8 cellular contexts compared by ENCODE assay signal in genomic region chr11:119320593-119321524, GRCh38. TPM values are rescaled to one million over a fixed set of nuclear protein-coding genes. Genes with fewer than 3 reads are reported as not detected.
A peak's percentile ranks its signal among the peaks of the same experiment; 100 is the strongest.
DNase-seq lines count a peak whose midpoint lies in the region; ATAC-seq and TF ChIP-seq lines count a peak whose summit lies in the region.

No MANE protein-coding gene starts in this region.

- peak overlapping the region; percentile 60 for H3K27ac ChIP-seq in CD4-positive, alpha-beta memory T cell (ENCODE audit: low read depth, low read length)
- H3K27ac ChIP-seq in fibroblast of lung (ENCODE audit: insufficient read depth, low read length) (peak overlapping the region; percentile 66), uterus (peak overlapping the region; percentile 93 to 94)
- peak overlapping the region; percentile 70 for H3K27ac ChIP-seq in naive thymus-derived CD4-positive, alpha-beta T cell (ENCODE audit: low read depth, low read length)

- peaks cover 0 to 6% of the 10 kb centered on the region in 2 donors for H3K27me3 Mint-ChIP-seq in CD4-positive, alpha-beta memory T cell
- H3K27me3 Mint-ChIP-seq in activated T-cell treated with anti-CD3 and anti-CD28 coated beads, Interleukin-2, amount 50 U/mL, for 4 hours (ENCODE audit: low read depth) = peaks cover 10% of the 10 kb centered on the region
- H3K27me3 Mint-ChIP-seq in naive thymus-derived CD4-positive, alpha-beta T cell = peaks cover 5 to 36% (median 12%) of the 10 kb centered on the region in 5 donors

- peaks cover 17 to 44% (median 29%) of the 10 kb centered on the region in 4 donors for H3K4me1 Mint-ChIP-seq in CD4-positive, alpha-beta memory T cell
- peaks cover 22% of the 10 kb centered on the region for H3K4me1 Mint-ChIP-seq in activated T-cell treated with anti-CD3 and anti-CD28 coated beads, Interleukin-2, amount 50 U/mL, for 4 hours (ENCODE audit: low read depth)
- peaks cover 11 to 37% (median 27%) of the 10 kb centered on the region in 7 donors for H3K4me1 Mint-ChIP-seq in naive thymus-derived CD4-positive, alpha-beta T cell

- no peaks in the 10 kb centered on the region for H3K36me3 ChIP-seq in CD4-positive, alpha-beta memory T cell (ENCODE audit: insufficient read depth, low read length)
- no peaks in the 10 kb centered on the region for H3K36me3 ChIP-seq in fibroblast of lung (ENCODE audit: control insufficient read depth, insufficient read depth, low read length)
- H3K36me3 ChIP-seq in naive thymus-derived CD4-positive, alpha-beta T cell (ENCODE audit: control insufficient read depth in 2 of 3, insufficient read depth in 3 of 3, low read length in 3 of 3) = no peaks in the 10 kb centered on the region
- H3K36me3 ChIP-seq in uterus = no peaks in the 10 kb centered on the region

- DNase-seq in CD4-positive, alpha-beta memory T cell = peak in 4 of 5 donors; percentile 49 to 59 (median 54)
- peak; percentile 60 for DNase-seq in HuH-7.5 (ENCODE audit: low spot score)
- peak; percentile 30 for DNase-seq in activated T-cell treated with anti-CD3 and anti-CD28 coated beads, Interleukin-2, amount 50 U/mL, for 4 hours
- DNase-seq in fibroblast of lung (ENCODE audit: low read depth in 2 of 2) = peak; percentile 61 to 74
- peak; percentile 35 to 69 (median 55) for DNase-seq in naive thymus-derived CD4-positive, alpha-beta T cell
- DNase-seq in uterus = peak; percentile 72 to 81
- DNase-seq in NCI-H1436 (lab: John Stamatoyannopoulos, UW) = no peak

- intact Hi-C loops in CD4-positive, alpha-beta memory T cell (cut with micrococcal nuclease) = loop anchor here (1.0 to 5.0 kb wide), 3 partner anchors 13 to 219 kb away; partner anchors contain the start of genes DPAGT1 and RNF26
- intact Hi-C loops in naive thymus-derived CD4-positive, alpha-beta T cell (cut with micrococcal nuclease) = loop anchor here (1.0 to 5.0 kb wide), 10 partner anchors 13 to 304 kb away; partner anchors contain the start of genes CBL (in 2 of the 2), RNF26 (in 2 of the 2), HINFP (in 1 of the 2) and NLRX1 (in 1 of the 2)
- intact Hi-C loops in uterus (cut with DNase I; ENCODE audit: low total_unique reads) = loop anchor here (5.0 kb wide), 1 partner anchor 114 kb away; the partner anchor contains the start of gene CBL

- peak overlapping the region; percentile 61 to 62 for H3K4me3 ChIP-seq in CD4-positive, alpha-beta memory T cell (ENCODE audit: low read length in 2 of 2)
- H3K4me3 ChIP-seq in fibroblast of lung (replicated peaks in 1 of 4; ENCODE audit: control extremely low read depth in 1 of 4, insufficient read depth in 1 of 4, low read depth in 3 of 4, low read length in 4 of 4) (peak overlapping the region in 3 of 4 experiments; percentile 10 to 49 (median 24)), uterus (peak overlapping the region; percentile 37 to 40)
- H3K4me3 ChIP-seq in naive thymus-derived CD4-positive, alpha-beta T cell (ENCODE audit: low read length) = peak overlapping the region; percentile 82

- H3K4me1 ChIP-seq in CD4-positive, alpha-beta memory T cell (ENCODE audit: insufficient read depth, low read length) = peaks cover 53% of the 10 kb centered on the region
- H3K4me1 ChIP-seq in fibroblast of lung (ENCODE audit: control insufficient read depth, extremely low read depth, insufficient read depth, low read length) (peaks cover 24% of the 10 kb centered on the region), uterus (peaks cover 0 to 6% of the 10 kb centered on the region in 2 donors)
- H3K4me1 ChIP-seq in naive thymus-derived CD4-positive, alpha-beta T cell (ENCODE audit: control insufficient read depth in 2 of 2, insufficient read depth in 2 of 2, low read length in 2 of 2) = peaks cover 3 to 8% of the 10 kb centered on the region in 2 donors

- no peaks in the 10 kb centered on the region for H3K36me3 Mint-ChIP-seq in CD4-positive, alpha-beta memory T cell
- no peaks in the 10 kb centered on the region for H3K36me3 Mint-ChIP-seq in activated T-cell treated with anti-CD3 and anti-CD28 coated beads, Interleukin-2, amount 50 U/mL, for 4 hours (ENCODE audit: insufficient read depth)
- H3K36me3 Mint-ChIP-seq in naive thymus-derived CD4-positive, alpha-beta T cell = no peaks in the 10 kb centered on the region

- H3K9me3 Mint-ChIP-seq in CD4-positive, alpha-beta memory T cell = no peaks in the 10 kb centered on the region
- H3K9me3 Mint-ChIP-seq in activated T-cell treated with anti-CD3 and anti-CD28 coated beads, Interleukin-2, amount 50 U/mL, for 4 hours = no peaks in the 10 kb centered on the region
- no peaks in the 10 kb centered on the region for H3K9me3 Mint-ChIP-seq in naive thymus-derived CD4-positive, alpha-beta T cell

- H3K9ac ChIP-seq in fibroblast of lung (ENCODE audit: insufficient read depth, low read length) = peak overlapping the region; percentile 57

- TF ChIP-seq POLR2A in uterus (IDR thresholded peaks at IDR 0.05) = peak; percentile 81

- H3K79me2 ChIP-seq in fibroblast of lung (ENCODE audit: control insufficient read depth, insufficient read depth, low read length) = no peaks in the 10 kb centered on the region

- H3K9me3 ChIP-seq in CD4-positive, alpha-beta memory T cell (ENCODE audit: control insufficient read depth in 1 of 2, low read length in 2 of 2) = no peaks in the 10 kb centered on the region
- H3K9me3 ChIP-seq in fibroblast of lung (ENCODE audit: control insufficient read depth, insufficient read depth, low read depth, low read length) (no peaks in the 10 kb centered on the region), uterus (no peaks in the 10 kb centered on the region)
- H3K9me3 ChIP-seq in naive thymus-derived CD4-positive, alpha-beta T cell (ENCODE audit: control insufficient read depth in 2 of 3, low read length in 3 of 3) = no peaks in the 10 kb centered on the region

- H3K4me3 Mint-ChIP-seq in CD4-positive, alpha-beta memory T cell = peak overlapping the region; percentile 81 to 93 (median 86)
- H3K4me3 Mint-ChIP-seq in activated T-cell treated with anti-CD3 and anti-CD28 coated beads, Interleukin-2, amount 50 U/mL, for 4 hours = peak overlapping the region; percentile 79
- H3K4me3 Mint-ChIP-seq in naive thymus-derived CD4-positive, alpha-beta T cell = peak overlapping the region; percentile 76 to 89 (median 84)

- CTCF ChIA-PET in CD4-positive, alpha-beta memory T cell (lab: Charles Lee; ENCODE audit: partially characterized antibody) = interaction anchor here (0.8 to 11.0 kb wide), 11 partner anchors 15 to 161 kb away, joined by 3 to 146 read pairs (median 6); partner anchors contain the start of genes CBL and RNF26
- CTCF ChIA-PET in naive thymus-derived CD4-positive, alpha-beta T cell (lab: Charles Lee) = interaction anchor here (0.6 to 4.3 kb wide), 12 partner anchors 12 to 476 kb away, joined by 3 to 42 read pairs (median 6); partner anchors contain the start of genes CBL and VPS11

- H4K20me1 ChIP-seq in fibroblast of lung (ENCODE audit: control insufficient read depth, extremely low read depth, insufficient read depth, low read length) = no peaks in the 10 kb centered on the region

- H2AFZ ChIP-seq in fibroblast of lung (ENCODE audit: low read length) = peak overlapping the region; percentile 67

- TF ChIP-seq CTCF in fibroblast of lung (conservative IDR thresholded peaks at IDR 0.05 in 1 of 2, IDR thresholded peaks at IDR 0.05 in 1 of 2; ENCODE audit: low read depth in 1 of 2, low read length in 2 of 2) (no peak), uterus (IDR thresholded peaks at IDR 0.05) (no peak)

- POLR2A ChIA-PET in CD4-positive, alpha-beta memory T cell (lab: Charles Lee; ENCODE audit: partially characterized antibody) = interaction anchor here (0.6 to 3.5 kb wide), 11 partner anchors 11 to 1007 kb away, joined by 3 to 22 read pairs (median 4); partner anchors contain the start of genes CBL, HINFP, RNF26 and VPS11
- POLR2A ChIA-PET in naive thymus-derived CD4-positive, alpha-beta T cell (lab: Charles Lee) = interaction anchor here (0.5 to 2.2 kb wide), 10 partner anchors 12 to 218 kb away, joined by 3 to 19 read pairs (median 4); partner anchors contain the start of gene RNF26

- peak overlapping the region; percentile 58 for H3K4me2 ChIP-seq in fibroblast of lung (ENCODE audit: extremely low read depth, insufficient read depth, low read length)

- peaks cover 6% of the 10 kb centered on the region for H3K27me3 ChIP-seq in CD4-positive, alpha-beta memory T cell (ENCODE audit: insufficient read depth, low read length)
- H3K27me3 ChIP-seq in fibroblast of lung (ENCODE audit: control insufficient read depth, insufficient read depth, low read length) (peaks cover 2% of the 10 kb centered on the region), uterus (no peaks in the 10 kb centered on the region)
- H3K27me3 ChIP-seq in naive thymus-derived CD4-positive, alpha-beta T cell (ENCODE audit: control insufficient read depth in 2 of 2, insufficient read depth in 2 of 2, low read length in 2 of 2) = peaks cover 0 to 3% of the 10 kb centered on the region in 2 donors

- ATAC-seq in GM19438 (IDR thresholded peaks at IDR 0.05; ENCODE audit: low read depth, unreplicated experiment) = peak; percentile 37
- peak; percentile 64 to 66 for ATAC-seq in activated T-cell treated with anti-CD3 and anti-CD28 coated beads, Interleukin-2, amount 50 U/mL, for 4 hours
- ATAC-seq in naive thymus-derived CD4-positive, alpha-beta T cell = peak; percentile 74

- H3K27ac Mint-ChIP-seq in CD4-positive, alpha-beta memory T cell = peak overlapping the region in 6 of 7 donors; percentile 56 to 89 (median 77)
- peak overlapping the region in 8 of 9 donors; percentile 32 to 88 (median 83) for H3K27ac Mint-ChIP-seq in naive thymus-derived CD4-positive, alpha-beta T cell

RNA-seq across cellular contexts. Expression of gene MCAM, which starts 3.9 kb away (rescaled TPM):
- total RNA-seq in CD4-positive, alpha-beta memory T cell = under 1 TPM; 0.26 to 0.28 TPM
- under 1 TPM; 0.40 to 0.82 TPM for polyA plus RNA-seq in CD4-positive, alpha-beta memory T cell
- total RNA-seq in activated T-cell treated with anti-CD3 and anti-CD28 coated beads, Interleukin-2, amount 50 U/mL, for 4 hours = 1 to 10 TPM in 2 of 3 donors, under 1 TPM in 1; 0.96 to 3.2 (median 2.1) TPM
- total RNA-seq in fibroblast of lung (3.9 and 4.8 TPM in 2 replicates), uterus (100 to 1,000 TPM; 228 to 564 (median 354) TPM)
- 8.1 and 26.3 TPM in 2 replicates for polyA plus RNA-seq in fibroblast of lung
- polyA plus RNA-seq in fibroblast of lung (2012) = 7.7 and 23.8 TPM in 2 replicates
- polyA minus RNA-seq in fibroblast of lung (ENCODE audit: low replicate concordance) = 7.4 and 15.7 TPM in 2 replicates
- 1 to 10 TPM in 2 of 5 experiments, under 1 TPM in 3; 0.08 to 5.1 (median 0.73) TPM for total RNA-seq in naive thymus-derived CD4-positive, alpha-beta T cell
- under 1 TPM in 1 of 2 donors, not detected in 1; 0.26 TPM for polyA plus RNA-seq in naive thymus-derived CD4-positive, alpha-beta T cell

RNA-seq across cellular contexts. Expression of gene RNF26, which starts 13.5 kb away (rescaled TPM):
- total RNA-seq in CD4-positive, alpha-beta memory T cell = 10 to 100 TPM; 17.5 to 18.3 TPM
- 10 to 100 TPM; 33.1 to 50.8 TPM for polyA plus RNA-seq in CD4-positive, alpha-beta memory T cell
- total RNA-seq in activated T-cell treated with anti-CD3 and anti-CD28 coated beads, Interleukin-2, amount 50 U/mL, for 4 hours = 10 to 100 TPM; 18.6 to 20.7 (median 18.9) TPM
- total RNA-seq in fibroblast of lung (4.1 and 7.1 TPM in 2 replicates), uterus (10 to 100 TPM in 1 of 4 donors, 1 to 10 TPM in 3; 3.3 to 23.1 (median 6.8) TPM)
- polyA plus RNA-seq in fibroblast of lung = 22.9 and 38.0 TPM in 2 replicates
- 27.6 and 45.2 TPM in 2 replicates for polyA plus RNA-seq in fibroblast of lung (2012)
- 113 and 145 TPM in 2 replicates for polyA minus RNA-seq in fibroblast of lung (ENCODE audit: low replicate concordance)
- total RNA-seq in naive thymus-derived CD4-positive, alpha-beta T cell = 10 to 100 TPM; 16.9 to 28.3 (median 18.9) TPM
- 10 to 100 TPM; 50.3 to 59.1 TPM for polyA plus RNA-seq in naive thymus-derived CD4-positive, alpha-beta T cell

RNA-seq across cellular contexts. Expression of gene C1QTNF5, which starts 19.8 kb away (rescaled TPM):
- total RNA-seq in CD4-positive, alpha-beta memory T cell = not detected
- polyA plus RNA-seq in CD4-positive, alpha-beta memory T cell = not detected
- total RNA-seq in activated T-cell treated with anti-CD3 and anti-CD28 coated beads, Interleukin-2, amount 50 U/mL, for 4 hours = not detected
- total RNA-seq in fibroblast of lung = 32.0 and 34.4 TPM in 2 replicates
- 13.4 and 13.6 TPM in 2 replicates for polyA plus RNA-seq in fibroblast of lung
- polyA plus RNA-seq in fibroblast of lung (2012) = 23.0 and 28.9 TPM in 2 replicates
- 10.6 and 14.9 TPM in 2 replicates for polyA minus RNA-seq in fibroblast of lung (ENCODE audit: low replicate concordance)
- total RNA-seq in naive thymus-derived CD4-positive, alpha-beta T cell = not detected
- polyA plus RNA-seq in naive thymus-derived CD4-positive, alpha-beta T cell = not detected
- 10 to 100 TPM in 3 of 4 donors, 1 to 10 TPM in 1; 6.5 to 40.2 (median 35.7) TPM for total RNA-seq in uterus

RNA-seq across cellular contexts. Expression of gene MFRP, which starts 25.6 kb away (rescaled TPM):
- total RNA-seq in CD4-positive, alpha-beta memory T cell = not detected
- polyA plus RNA-seq in CD4-positive, alpha-beta memory T cell = not detected
- not detected for total RNA-seq in activated T-cell treated with anti-CD3 and anti-CD28 coated beads, Interleukin-2, amount 50 U/mL, for 4 hours
- total RNA-seq in fibroblast of lung = not detected in 2 replicates
- not detected in 2 replicates for polyA plus RNA-seq in fibroblast of lung
- polyA plus RNA-seq in fibroblast of lung (2012) = not detected in 2 replicates
- polyA minus RNA-seq in fibroblast of lung (ENCODE audit: low replicate concordance) = not detected in 2 replicates
- not detected for total RNA-seq in naive thymus-derived CD4-positive, alpha-beta T cell
- not detected for polyA plus RNA-seq in naive thymus-derived CD4-positive, alpha-beta T cell
- under 1 TPM in 2 of 4 donors, not detected in 2; 0.07 to 0.26 TPM for total RNA-seq in uterus

Comparison
In these comparisons a context has a peak if more than half of its experiments do, and no peak if none do; other contexts are left out.
1. H3K4me3 ChIP-seq: peak in every context shown above with its lines; median percentile 82 in naive thymus-derived CD4-positive, alpha-beta T cell; 62 in CD4-positive, alpha-beta memory T cell; 38 in uterus; 24 in fibroblast of lung.
2. RNA of gene MCAM, which starts 3.9 kb away (total RNA-seq): 228 to 564 TPM in uterus; 3.9 to 4.8 TPM in fibroblast of lung, 0.96 to 3.2 TPM in activated T-cell treated with anti-CD3 and anti-CD28 coated beads, Interleukin-2, amount 50 U/mL, for 4 hours, 0.08 to 5.1 TPM in naive thymus-derived CD4-positive, alpha-beta T cell and 0.26 to 0.28 TPM in CD4-positive, alpha-beta memory T cell; every median in the first group is over 10 times any median in the second.
3. RNA of gene C1QTNF5, which starts 19.8 kb away (total RNA-seq): 6.5 to 40.2 TPM in uterus and 32.0 to 34.4 TPM in fibroblast of lung; not detected in CD4-positive, alpha-beta memory T cell, not detected in activated T-cell treated with anti-CD3 and anti-CD28 coated beads, Interleukin-2, amount 50 U/mL, for 4 hours and not detected in naive thymus-derived CD4-positive, alpha-beta T cell; every median in the first group is over 4 times any median in the second.
4. Peak in every context shown above with its lines, with median percentiles within 50 percentile points of each other: H3K27ac ChIP-seq, H3K4me3 Mint-ChIP-seq and ATAC-seq.